ENCODE assay signal across 14 cellular contexts in genomic region chr1:149638901-149639658, GRCh38. TPM values are rescaled to one million over a fixed set of nuclear protein-coding genes. Genes with fewer than 3 reads are reported as not detected.
"Had no signal": no experiment of that assay in that cellular context is flagged by ENCODE, and none has a peak within 500 bp of the region (broad histone marks: within the 10 kb centered on the region; RNA-seq: fewer than 3 reads in every experiment).

No MANE protein-coding gene starts in this region.

RNA-seq across cellular contexts. Expression of gene PPIAL4C, which starts 55.4 kb away (rescaled TPM):
- total RNA-seq: activated naive CD4-positive, alpha-beta T cell treated with anti-CD3 and anti-CD28 coated beads, Interleukin-2, amount 50 U/mL, for 72 hours; activated T-helper 2 cell treated with anti-CD3 and anti-CD28 coated beads, Interferon-gamma antibody, Interleukin-2, Interleukin-4, amounts not matched to agents 10 μg/mL and 5 μg/mL and 100 μg/mL, durations not matched to agents 14 hours and 24 hours and 36 hours; bronchial epithelial cell; dermis microvascular lymphatic vessel endothelial cell; gastrocnemius medialis; left cardiac atrium; liver; osteocyte; posterior vena cava; skeletal muscle tissue; T-helper 1 cell treated with Interleukin-12 subunit alpha and Interleukin-12 subunit beta and Interleukin-4 antibody, amounts not matched to agents 30 ng/mL and 1 ng/mL, for 36 hours; vagina had no signal
- polyA plus RNA-seq: adipose tissue, keratinocyte, liver had no signal
